ENCODE assay signal across 1 cellular context in the genomic region with DNA sequence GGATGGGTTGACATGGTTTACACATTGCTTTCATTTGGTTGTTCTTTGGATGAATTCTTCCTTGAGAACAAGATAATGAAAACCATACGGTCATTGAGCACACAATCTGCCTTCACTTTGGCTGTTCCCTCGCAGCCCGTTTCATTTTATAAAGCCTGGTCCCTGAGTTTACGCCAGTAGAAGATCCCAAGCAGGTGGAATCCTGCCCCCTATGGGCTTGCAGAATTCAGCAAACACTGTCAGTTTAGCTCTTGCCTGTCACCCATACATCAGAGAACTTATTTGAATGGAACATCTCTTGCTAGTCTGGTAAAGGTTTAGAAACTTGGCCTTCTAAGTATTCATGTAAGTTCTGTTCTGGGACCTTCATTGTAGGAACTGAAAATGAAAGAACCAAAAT.
TF ChIP-seq lines count a peak whose summit lies in the region.

No MANE protein-coding gene starts in this region.

TF ChIP-seq in GM23338, 12 proteins besides CTCF, POLR2A, EP300 and RAD21:
- TF ChIP-seq ZNF114 (CRISPR knock-in tag; IDR thresholded peaks at IDR 0.05) (no peak), CREB1 (CRISPR knock-in tag; IDR thresholded peaks at IDR 0.05; ENCODE audit: low read depth) (no peak)
- TF ChIP-seq, protein P1, sequence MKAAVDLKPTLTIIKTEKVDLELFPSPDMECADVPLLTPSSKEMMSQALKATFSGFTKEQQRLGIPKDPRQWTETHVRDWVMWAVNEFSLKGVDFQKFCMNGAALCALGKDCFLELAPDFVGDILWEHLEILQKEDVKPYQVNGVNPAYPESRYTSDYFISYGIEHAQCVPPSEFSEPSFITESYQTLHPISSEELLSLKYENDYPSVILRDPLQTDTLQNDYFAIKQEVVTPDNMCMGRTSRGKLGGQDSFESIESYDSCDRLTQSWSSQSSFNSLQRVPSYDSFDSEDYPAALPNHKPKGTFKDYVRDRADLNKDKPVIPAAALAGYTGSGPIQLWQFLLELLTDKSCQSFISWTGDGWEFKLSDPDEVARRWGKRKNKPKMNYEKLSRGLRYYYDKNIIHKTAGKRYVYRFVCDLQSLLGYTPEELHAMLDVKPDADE (IDR thresholded peaks at IDR 0.05): no peak
